In genomic region chr17:29619251-29619650, GRCh38 we compare ENCODE assay signal across 8 cellular contexts. TPM values are rescaled to one million over a fixed set of nuclear protein-coding genes. Genes with fewer than 3 reads are reported as not detected.
A peak's percentile ranks its signal among the peaks of the same experiment; 100 is the strongest.
DNase-seq lines count a peak whose midpoint lies in the region; ATAC-seq and TF ChIP-seq lines count a peak whose summit lies in the region.

No MANE protein-coding gene starts in this region.

- no peaks in the 10 kb centered on the region for H4K20me1 ChIP-seq in MM.1S (ENCODE audit: insufficient read depth, low read length)

- H3K27ac ChIP-seq in MM.1S (ENCODE audit: low read length) (no peak overlapping the region), psoas muscle (peak overlapping the region; percentile 99)

- peak; percentile 48 for DNase-seq in NCI-H82 (lab: John Stamatoyannopoulos, UW)
- no peak for DNase-seq in NCI-H82 treated with DMSO at 0.1 percent for 48 hours (lab: John Stamatoyannopoulos, UW; ENCODE audit: unreplicated experiment)
- peak; percentile 31 for DNase-seq in MM.1S
- DNase-seq in choroid plexus epithelial cell (ENCODE audit: low read depth): peak; percentile 59
- DNase-seq in psoas muscle: peak; percentile 48 to 84
- no peak for DNase-seq in SK-N-DZ (ENCODE audit: low spot score)
- DNase-seq in G401 (ENCODE audit: low spot score): no peak

- no peaks in the 10 kb centered on the region for H3K9me2 ChIP-seq in MM.1S (replicated peaks; ENCODE audit: insufficient read depth, low read length)

- no peak overlapping the region for H3K4me3 ChIP-seq in MM.1S (ENCODE audit: low read length)
- H3K4me3 ChIP-seq in choroid plexus epithelial cell (ENCODE audit: low read depth, low read length): no peak overlapping the region
- peak overlapping the region; percentile 98 for H3K4me3 ChIP-seq in psoas muscle

- no peak overlapping the region for H3K4me2 ChIP-seq in MM.1S (ENCODE audit: low read depth, low read length)

- TF ChIP-seq CTCF in MM.1S (IDR thresholded peaks at IDR 0.05; ENCODE audit: low read length) (peak; percentile 27), choroid plexus epithelial cell (conservative IDR thresholded peaks at IDR 0.05; ENCODE audit: low read depth, low read length) (peak; percentile 46), psoas muscle (IDR thresholded peaks at IDR 0.05) (peak; percentile 41)

- H3K36me3 ChIP-seq in MM.1S (replicated peaks; ENCODE audit: insufficient read depth, low read length) (no peaks in the 10 kb centered on the region), psoas muscle (ENCODE audit: insufficient read depth in 1 of 2, low read depth in 1 of 2) (peaks cover 0 to 22% of the 10 kb centered on the region in 2 donors)

- H3K79me2 ChIP-seq in MM.1S (ENCODE audit: low read length): no peaks in the 10 kb centered on the region

- in situ Hi-C loops in G401 (cut with HindIII; ENCODE audit: low sequenced_read_pairs): no loop called here

- H3K4me1 ChIP-seq in MM.1S (ENCODE audit: low read length) (peaks cover 40% of the 10 kb centered on the region), psoas muscle (peaks cover 69% of the 10 kb centered on the region)

- H3K27me3 ChIP-seq in MM.1S (replicated peaks; ENCODE audit: insufficient read depth, low read length) (peaks cover 11% of the 10 kb centered on the region), psoas muscle (ENCODE audit: insufficient read depth in 3 of 3, low read length in 2 of 3) (no peaks in the 10 kb centered on the region)

- H3F3A ChIP-seq in MM.1S (ENCODE audit: insufficient read depth, low read length): peaks cover 15% of the 10 kb centered on the region; the same call in 1 of the 2 replicates

- no peaks in the 10 kb centered on the region for H3K9me3 ChIP-seq in MM.1S (replicated peaks; ENCODE audit: insufficient read depth, low read length)
- no peaks in the 10 kb centered on the region for H3K9me3 ChIP-seq in psoas muscle

- H2AFZ ChIP-seq in MM.1S (ENCODE audit: low read length): no peak overlapping the region

- no peak overlapping the region for H3K9ac ChIP-seq in MM.1S (ENCODE audit: low read length)

- intact Hi-C loops in psoas muscle (cut with DNase I): no loop called here

- peak; percentile 58 to 66 (median 59) for ATAC-seq in psoas muscle
- no peak for ATAC-seq in GM18858 (IDR thresholded peaks at IDR 0.05; ENCODE audit: unreplicated experiment)

RNA-seq across cellular contexts. Expression of gene CORO6, which starts 3.5 kb away (rescaled TPM):
- total RNA-seq in psoas muscle: 100 to 1,000 TPM; 478 to 710 (median 557) TPM
- polyA plus RNA-seq in psoas muscle: 100 to 1,000 TPM; 182 to 495 (median 236) TPM
- polyA plus RNA-seq in SK-N-DZ (2014; cell fraction: cytosol; rRNA removed): 7.0 and 10.3 TPM in 2 replicates
- polyA plus RNA-seq in SK-N-DZ (2014; cell fraction: nucleus; rRNA removed): 186 and 308 TPM in 2 replicates
- 3.6 and 9.7 TPM in 2 replicates for total RNA-seq in G401 (2014; rRNA removed; shearing (Covaris generic))

RNA-seq across cellular contexts. Expression of gene ANKRD13B, which starts 26.3 kb away (rescaled TPM):
- total RNA-seq in psoas muscle: 10 to 100 TPM in 1 of 4 donors, 1 to 10 TPM in 3; 6.4 to 14.8 (median 6.8) TPM
- polyA plus RNA-seq in psoas muscle: 10 to 100 TPM in 1 of 3 donors, 1 to 10 TPM in 2; 5.4 to 10.7 (median 9.7) TPM
- polyA plus RNA-seq in SK-N-DZ (2014; cell fraction: cytosol; rRNA removed): 116 and 120 TPM in 2 replicates
- 565 and 650 TPM in 2 replicates for polyA plus RNA-seq in SK-N-DZ (2014; cell fraction: nucleus; rRNA removed)
- 17.5 and 29.6 TPM in 2 replicates for total RNA-seq in G401 (2014; rRNA removed; shearing (Covaris generic))

RNA-seq across cellular contexts. Expression of gene GIT1, which starts 29.8 kb away (rescaled TPM):
- total RNA-seq in psoas muscle: 10 to 100 TPM; 26.4 to 39.4 (median 31.5) TPM
- polyA plus RNA-seq in psoas muscle: 10 to 100 TPM; 24.3 to 46.0 (median 35.2) TPM
- 61.7 and 67.9 TPM in 2 replicates for polyA plus RNA-seq in SK-N-DZ (2014; cell fraction: cytosol; rRNA removed)
- 87.2 and 119 TPM in 2 replicates for polyA plus RNA-seq in SK-N-DZ (2014; cell fraction: nucleus; rRNA removed)
- 42.2 and 45.9 TPM in 2 replicates for total RNA-seq in G401 (2014; rRNA removed; shearing (Covaris generic))

RNA-seq across cellular contexts. Expression of gene TP53I13, which starts 50.8 kb away (rescaled TPM):
- 10 to 100 TPM; 13.3 to 20.9 (median 17.7) TPM for total RNA-seq in psoas muscle
- polyA plus RNA-seq in psoas muscle: 10 to 100 TPM; 30.6 to 46.1 (median 42.6) TPM
- 111 and 124 TPM in 2 replicates for polyA plus RNA-seq in SK-N-DZ (2014; cell fraction: cytosol; rRNA removed)
- polyA plus RNA-seq in SK-N-DZ (2014; cell fraction: nucleus; rRNA removed): 452 and 459 TPM in 2 replicates
- 72.2 and 119 TPM in 2 replicates for total RNA-seq in G401 (2014; rRNA removed; shearing (Covaris generic))

RNA-seq across cellular contexts. Expression of gene ABHD15, which starts 52.4 kb away (rescaled TPM):
- total RNA-seq in psoas muscle: 1 to 10 TPM; 2.3 to 2.8 (median 2.5) TPM
- 1 to 10 TPM; 1.6 to 7.9 (median 3.1) TPM for polyA plus RNA-seq in psoas muscle
- 8.3 and 9.6 TPM in 2 replicates for polyA plus RNA-seq in SK-N-DZ (2014; cell fraction: cytosol; rRNA removed)
- 3.5 and 6.9 TPM in 2 replicates for polyA plus RNA-seq in SK-N-DZ (2014; cell fraction: nucleus; rRNA removed)
- 5.2 and 11.1 TPM in 2 replicates for total RNA-seq in G401 (2014; rRNA removed; shearing (Covaris generic))

Comparison
In these comparisons a context has a peak if more than half of its experiments do, and no peak if none do; other contexts are left out.
1. DNase-seq: peak in NCI-H82 (single experiment), MM.1S (single experiment), choroid plexus epithelial cell (single experiment) and psoas muscle (2 of 2); none in NCI-H82 treated with DMSO at 0.1 percent for 48 hours (single experiment), SK-N-DZ (single experiment) and G401 (single experiment).
2. RNA of gene CORO6, which starts 3.5 kb away (total RNA-seq): 478 to 710 TPM in psoas muscle; 3.6 to 9.7 TPM in G401; every median in the first group is over 10 times any median in the second.
3. Peak in every context shown above with its lines, with median percentiles within 50 percentile points of each other: CTCF ChIP-seq.